1 cellular context compared by ENCODE assay signal in genomic region chr19:18712981-18713380, GRCh38.
A peak's percentile ranks its signal among the peaks of the same experiment; 100 is the strongest.
TF ChIP-seq lines count a peak whose summit lies in the region.

No MANE protein-coding gene starts in this region.

TF ChIP-seq in SK-N-SH, 30 proteins besides CTCF, POLR2A, EP300 and RAD21 (continued from another document):
- TF ChIP-seq RXRA (IDR thresholded peaks at IDR 0.05; ENCODE audit: borderline replicate concordance, low read depth) = no peak
- TF ChIP-seq NRF1 (IDR thresholded peaks at IDR 0.05; ENCODE audit: low read depth, low read length) = no peak
- no peak for TF ChIP-seq GABPA (IDR thresholded peaks at IDR 0.05; ENCODE audit: low read depth)
- TF ChIP-seq ELF1 (IDR thresholded peaks at IDR 0.05) = no peak
- TF ChIP-seq USF2 (IDR thresholded peaks at IDR 0.05; ENCODE audit: borderline replicate concordance, low read depth, low read length) = no peak
- no peak for TF ChIP-seq POLR2AphosphoS5 (IDR thresholded peaks at IDR 0.05; ENCODE audit: low read depth, low read length)
- TF ChIP-seq CHD2 (IDR thresholded peaks at IDR 0.05; ENCODE audit: low read length, partially characterized antibody) = peak; percentile 7
- TF ChIP-seq FOXJ3 (CRISPR knock-in tag; IDR thresholded peaks at IDR 0.05) = no peak
- peak; percentile 57; the same call in 1 of the 2 replicates for TF ChIP-seq MXI1 (IDR thresholded peaks at IDR 0.05; ENCODE audit: low read depth, low read length)
- no peak for TF ChIP-seq TCF12 (IDR thresholded peaks at IDR 0.05)
- no peak for TF ChIP-seq FOSL2 (IDR thresholded peaks at IDR 0.05; ENCODE audit: borderline replicate concordance, low read depth)
- TF ChIP-seq RCOR1 (IDR thresholded peaks at IDR 0.05; ENCODE audit: low read length) = peak; percentile 72
- no peak for TF ChIP-seq FOXM1 (IDR thresholded peaks at IDR 0.05; ENCODE audit: low read depth)
- no peak for TF ChIP-seq SIN3A (IDR thresholded peaks at IDR 0.05; ENCODE audit: borderline replicate concordance, low read depth, low read length)
